1 cellular context compared by ENCODE assay signal in the genomic region with DNA sequence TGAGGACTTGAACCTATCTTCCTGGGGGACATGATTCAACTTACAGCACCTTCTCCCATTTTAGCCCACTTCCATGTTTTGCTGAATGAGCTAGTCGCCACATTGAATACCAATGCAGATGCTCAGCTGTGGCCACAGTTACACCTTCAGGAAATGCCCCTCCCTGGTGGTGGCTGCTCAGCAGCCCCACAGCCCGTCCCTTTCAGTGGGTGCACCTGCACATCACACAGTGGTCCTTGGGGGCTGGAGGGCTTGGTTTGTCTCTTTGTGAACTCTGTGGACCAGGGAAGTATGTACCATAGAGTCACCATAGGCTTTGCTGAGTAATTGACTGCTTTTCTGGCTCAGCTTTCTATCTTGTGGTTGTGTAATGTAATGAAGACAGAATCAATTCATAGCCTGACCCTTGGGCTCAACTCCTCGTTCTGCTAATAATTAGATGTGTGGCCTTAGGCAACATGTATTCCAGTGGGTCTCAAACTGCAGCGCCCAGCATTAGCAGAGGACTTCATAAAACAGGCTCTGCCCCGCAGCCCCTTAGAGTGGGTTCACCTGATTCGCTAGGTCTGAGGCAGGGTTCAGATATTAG.
TF ChIP-seq lines count a peak whose summit lies in the region.

No MANE protein-coding gene starts in this region.

TF ChIP-seq in IMR-90, 13 proteins besides CTCF, POLR2A, EP300 and RAD21:
- TF ChIP-seq SMC3 (IDR thresholded peaks at IDR 0.05; ENCODE audit: low read depth, low read length) = no peak
- no peak for TF ChIP-seq USF2 (IDR thresholded peaks at IDR 0.05; ENCODE audit: low read depth, low read length)
- TF ChIP-seq CEBPB (IDR thresholded peaks at IDR 0.05; ENCODE audit: low read depth, low read length) = no peak
- no peak for TF ChIP-seq MAZ (IDR thresholded peaks at IDR 0.05; ENCODE audit: borderline replicate concordance, low read depth, low read length)
- TF ChIP-seq RFX5 (IDR thresholded peaks at IDR 0.05; ENCODE audit: low read depth, low read length) = no peak
- no peak for TF ChIP-seq RCOR1 (IDR thresholded peaks at IDR 0.05; ENCODE audit: insufficient replicate concordance, low read length)
- TF ChIP-seq BHLHE40 (IDR thresholded peaks at IDR 0.05; ENCODE audit: low read depth, low read length) = no peak
- no peak for TF ChIP-seq MXI1 (IDR thresholded peaks at IDR 0.05; ENCODE audit: borderline replicate concordance, low read depth, low read length)
- no peak for TF ChIP-seq MAFK (IDR thresholded peaks at IDR 0.05; ENCODE audit: low read depth, low read length)
- TF ChIP-seq, protein P1, sequence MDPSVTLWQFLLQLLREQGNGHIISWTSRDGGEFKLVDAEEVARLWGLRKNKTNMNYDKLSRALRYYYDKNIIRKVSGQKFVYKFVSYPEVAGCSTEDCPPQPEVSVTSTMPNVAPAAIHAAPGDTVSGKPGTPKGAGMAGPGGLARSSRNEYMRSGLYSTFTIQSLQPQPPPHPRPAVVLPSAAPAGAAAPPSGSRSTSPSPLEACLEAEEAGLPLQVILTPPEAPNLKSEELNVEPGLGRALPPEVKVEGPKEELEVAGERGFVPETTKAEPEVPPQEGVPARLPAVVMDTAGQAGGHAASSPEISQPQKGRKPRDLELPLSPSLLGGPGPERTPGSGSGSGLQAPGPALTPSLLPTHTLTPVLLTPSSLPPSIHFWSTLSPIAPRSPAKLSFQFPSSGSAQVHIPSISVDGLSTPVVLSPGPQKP (IDR thresholded peaks at IDR 0.05; ENCODE audit: borderline replicate concordance, low read depth, low read length) = no peak
- TF ChIP-seq CHD1 (IDR thresholded peaks at IDR 0.05; ENCODE audit: low read depth, low read length) = no peak
- no peak for TF ChIP-seq FOS (IDR thresholded peaks at IDR 0.05; ENCODE audit: low read depth, low read length)
- TF ChIP-seq NFE2L2 (IDR thresholded peaks at IDR 0.05; ENCODE audit: low read depth, low read length) = no peak
